16 cellular contexts compared by ENCODE assay signal in genomic region chr21:14405225-14405624, GRCh38. TPM values are rescaled to one million over a fixed set of nuclear protein-coding genes. Genes with fewer than 3 reads are reported as not detected.
A peak's percentile ranks its signal among the peaks of the same experiment; 100 is the strongest.
DNase-seq lines count a peak whose midpoint lies in the region; ATAC-seq and TF ChIP-seq lines count a peak whose summit lies in the region.
"Had no signal": no experiment of that assay in that cellular context is flagged by ENCODE, and none has a peak within 500 bp of the region (broad histone marks: within the 10 kb centered on the region; RNA-seq: fewer than 3 reads in every experiment).

No MANE protein-coding gene starts in this region.

- DNase-seq in CMK (ENCODE audit: low read depth) (peak; percentile 8), DND-41 (no peak), NCI-H69 (lab: John Stamatoyannopoulos, UW) (peak; percentile 7), UCSD-AML1 (lab: John Stamatoyannopoulos, UW; ENCODE audit: unreplicated experiment) (peak; percentile 8), H7 (no peak), mesendoderm (no peak), SIG-M5 treated with dmso at 0.1 percent for 504 hours (lab: John Stamatoyannopoulos, UW; ENCODE audit: unreplicated experiment) (no peak)
- DNase-seq in stimulated activated naive CD4-positive, alpha-beta T cell treated with Interleukin-2 at 50 U/mL for 16 hours (lab: John Stamatoyannopoulos, UW) = no peak
- DNase-seq: BE2C; Caco-2; CD8-positive, alpha-beta T cell; GF-D8 had no signal

- H3K23ac ChIP-seq in mesendoderm (ENCODE audit: low read length) = no peak overlapping the region

- H3K9ac ChIP-seq in DND-41 (ENCODE audit: low read depth, low read length) (no peak overlapping the region), mesendoderm (ENCODE audit: low read length) (no peak overlapping the region)

- H4K5ac ChIP-seq in mesendoderm (ENCODE audit: low read length) = no peak overlapping the region

- H2AFZ ChIP-seq in DND-41 (ENCODE audit: low read depth, low read length) = peak overlapping the region; percentile 40; the same call in 1 of the 2 replicates

- H2AK5ac ChIP-seq in mesendoderm (ENCODE audit: low read length) = no peak overlapping the region

- no peaks in the 10 kb centered on the region for H4K20me1 ChIP-seq in DND-41 (ENCODE audit: insufficient read depth, low read length)

- no peak overlapping the region for H2BK120ac ChIP-seq in mesendoderm (ENCODE audit: low read depth, low read length)

- H3K79me1 ChIP-seq in mesendoderm (ENCODE audit: low read length) = no peaks in the 10 kb centered on the region

- ATAC-seq in DND-41 (ENCODE audit: insufficient read depth, low read depth) = peak; percentile 30; the same call in 1 of the 3 replicates
- ATAC-seq: A549; CD8-positive, alpha-beta T cell; HCT116 had no signal

- no peak overlapping the region for H3K18ac ChIP-seq in mesendoderm (ENCODE audit: low read length)

- H4K8ac ChIP-seq in mesendoderm (ENCODE audit: low read depth, low read length) = no peak overlapping the region

- H3K4me1 ChIP-seq in DND-41 (ENCODE audit: insufficient read depth, low read length) (peaks cover 9% of the 10 kb centered on the region), mesendoderm (ENCODE audit: control insufficient read depth, low read depth, low read length) (no peaks in the 10 kb centered on the region)
- H3K4me1 ChIP-seq: A549, BE2C, Caco-2 had no signal

- H3K27ac ChIP-seq in DND-41 (ENCODE audit: low read length) (no peak overlapping the region), mesendoderm (ENCODE audit: low read depth, low read length) (no peak overlapping the region)
- H3K27ac ChIP-seq: A549, C4-2B, HL-60 had no signal

- H3K4ac ChIP-seq in mesendoderm (ENCODE audit: low read depth, low read length) = no peak overlapping the region

- H3K79me2 ChIP-seq in DND-41 (ENCODE audit: insufficient read depth, low read length) (no peaks in the 10 kb centered on the region), mesendoderm (ENCODE audit: control insufficient read depth, insufficient read depth, low read length) (no peaks in the 10 kb centered on the region)

- H3K56ac ChIP-seq in mesendoderm (ENCODE audit: low read length) = no peak overlapping the region

- H2BK15ac ChIP-seq in mesendoderm (replicated peaks; ENCODE audit: low read depth) = no peak overlapping the region

- WGBS in mesendoderm (ENCODE audit: extremely low coverage, insufficient coverage, low lambda C conversion rate) = no CpG with 5 or more reads among the region's 1 CpG

- TF ChIP-seq CTCF in DND-41 (IDR thresholded peaks at IDR 0.05; ENCODE audit: borderline replicate concordance, extremely low read depth, low read length, poor library complexity, severe bottlenecking) = no peak

- no peaks in the 10 kb centered on the region for H3K27me3 ChIP-seq in DND-41 (ENCODE audit: insufficient read depth, low read length, poor library complexity)
- H3K27me3 ChIP-seq in H7 (ENCODE audit: control insufficient read depth, insufficient read depth, low read length) = no peaks in the 10 kb centered on the region
- no peaks in the 10 kb centered on the region for H3K27me3 ChIP-seq in mesendoderm (ENCODE audit: insufficient read depth, low read length, poor library complexity)
- H3K27me3 ChIP-seq: BE2C had no signal

- H3K9me3 ChIP-seq in DND-41 (ENCODE audit: insufficient read depth, low read length, severe bottlenecking) = no peaks in the 10 kb centered on the region
- H3K9me3 ChIP-seq: A549, BE2C had no signal

- H3K4me2 ChIP-seq in DND-41 (ENCODE audit: insufficient read depth, low read length) = no peak overlapping the region
- no peak overlapping the region for H3K4me2 ChIP-seq in mesendoderm (ENCODE audit: low read length)
- H3K4me2 ChIP-seq: A549 had no signal

- H3K36me3 ChIP-seq in DND-41 (ENCODE audit: insufficient read depth, low read length) = no peaks in the 10 kb centered on the region
- no peaks in the 10 kb centered on the region for H3K36me3 ChIP-seq in H7 (replicated peaks; ENCODE audit: control insufficient read depth, insufficient read depth, low read length)
- no peaks in the 10 kb centered on the region for H3K36me3 ChIP-seq in mesendoderm (ENCODE audit: control insufficient read depth, insufficient read depth, low read length)
- H3K36me3 ChIP-seq: BE2C had no signal

- H2BK5ac ChIP-seq in mesendoderm (ENCODE audit: low read length) = no peak overlapping the region

- no peak overlapping the region for H3K4me3 ChIP-seq in DND-41 (ENCODE audit: low read depth in 1 of 2, low read length in 2 of 2)
- H3K4me3 ChIP-seq in H7 (ENCODE audit: insufficient read depth, low read depth, low read length) = no peak overlapping the region
- H3K4me3 ChIP-seq in mesendoderm (ENCODE audit: low read length) = no peak overlapping the region
- H3K4me3 ChIP-seq: A549 had no signal

RNA-seq across cellular contexts. Expression of gene HSPA13, which starts 22.3 kb away (rescaled TPM):
- 32.5 and 43.8 TPM in 2 replicates for total RNA-seq in H7 (2014; rRNA removed; shearing (Covaris generic))
- polyA plus RNA-seq in mesendoderm (2013, experiment 1 of 2) = 22.8 TPM
- polyA plus RNA-seq in mesendoderm (2013, experiment 2 of 2) = 22.7 TPM

Comparison
In these comparisons a context has a peak if more than half of its experiments do, and no peak if none do; other contexts are left out.
1. DNase-seq: peak in CMK (single experiment), NCI-H69 (single experiment) and UCSD-AML1 (single experiment); none in DND-41 (single experiment), stimulated activated naive CD4-positive, alpha-beta T cell treated with Interleukin-2 at 50 U/mL for 16 hours (single experiment), H7 (single experiment), mesendoderm (single experiment) and SIG-M5 treated with dmso at 0.1 percent for 504 hours (single experiment).